In genomic region chr7:93915888-93916287, GRCh38 we compare ENCODE assay signal across 17 cellular contexts. TPM values are rescaled to one million over a fixed set of nuclear protein-coding genes. Genes with fewer than 3 reads are reported as not detected.
DNase-seq lines count a peak whose midpoint lies in the region; ATAC-seq, FAIRE-seq and TF ChIP-seq lines count a peak whose summit lies in the region.
"Not testable (repeated sequence)": the region's sequence is repeated elsewhere in the genome, so short reads cannot be mapped to it uniquely, and the experiment has no call there.
"Had no signal": no experiment of that assay in that cellular context is flagged by ENCODE, and none has a peak within 500 bp of the region (broad histone marks: within the 10 kb centered on the region; RNA-seq: fewer than 3 reads in every experiment).

No MANE protein-coding gene starts in this region.

- not testable (repeated sequence) for TF ChIP-seq CTCF in A549 (IDR thresholded peaks at IDR 0.05); astrocyte (IDR thresholded peaks at IDR 0.05; ENCODE audit: insufficient read depth, low read depth, low read length); kidney (IDR thresholded peaks at IDR 0.05; ENCODE audit: borderline replicate concordance, extremely low read depth, insufficient read depth)

- H3K4me1 Mint-ChIP-seq in astrocyte (ENCODE audit: low read depth, unreplicated experiment) = not testable (repeated sequence)

- not testable (repeated sequence) for H3K9ac ChIP-seq in astrocyte (ENCODE audit: low read length); kidney (ENCODE audit: low read length in 2 of 2)

- not testable (repeated sequence) for H4K20me1 ChIP-seq in astrocyte (ENCODE audit: insufficient read depth, low read length)

- peak overlapping the region; percentile 81 to 84 for H3K27ac ChIP-seq in A549
- H3K27ac ChIP-seq in astrocyte (ENCODE audit: low read depth, low read length); kidney (ENCODE audit: low read depth in 2 of 2, low read length in 2 of 2): not testable (repeated sequence)

- not testable (repeated sequence) for H3K27me3 ChIP-seq in astrocyte (ENCODE audit: insufficient read depth, low read length)

- DNase-seq in A549 (ENCODE audit: low read depth in 1 of 2, low spot score in 1 of 2); astrocyte (ENCODE audit: low read depth); kidney: not testable (repeated sequence)

- H3K36me3 Mint-ChIP-seq in astrocyte (ENCODE audit: low read depth, unreplicated experiment) = not testable (repeated sequence)

- not testable (repeated sequence) for H3K79me2 ChIP-seq in astrocyte (ENCODE audit: insufficient read depth, low read length)

- intact Hi-C loops in kidney (cut with DNase I) = not testable (repeated sequence)

- H3K4me3 Mint-ChIP-seq in astrocyte (ENCODE audit: unreplicated experiment) = not testable (repeated sequence)

- not testable (repeated sequence) for TF ChIP-seq POLR2A in A549 (IDR thresholded peaks at IDR 0.05; ENCODE audit: low read length)

- CTCF ChIA-PET in A549 (lab: Yijun Ruan, JAX) = interaction anchor here (1.0 kb wide), 1 partner anchor 13 kb away, joined by 3 read pairs; no protein-coding TSS in a partner anchor

- not testable (repeated sequence) for H3K27ac Mint-ChIP-seq in astrocyte (ENCODE audit: unreplicated experiment)

- POLR2A ChIA-PET in A549 (lab: Yijun Ruan, JAX) = interaction anchor here (1.7 kb wide), 1 partner anchor 26 kb away, joined by 19 read pairs; the partner anchor contains the start of gene TFPI2

- H3K4me2 ChIP-seq in A549 = peak overlapping the region; percentile 74
- H3K4me2 ChIP-seq in astrocyte (ENCODE audit: low read length) = not testable (repeated sequence)

- TF ChIP-seq EP300 in A549 (IDR thresholded peaks at IDR 0.05) = not testable (repeated sequence)

- H3K36me3 ChIP-seq in astrocyte (ENCODE audit: insufficient read depth, low read length); kidney (ENCODE audit: control insufficient read depth in 1 of 2, insufficient read depth in 2 of 2, low read length in 2 of 2): not testable (repeated sequence)

- ATAC-seq in A549 = not testable (repeated sequence)
- peak; percentile 61 for ATAC-seq in GM18870 (IDR thresholded peaks at IDR 0.05; ENCODE audit: unreplicated experiment)
- ATAC-seq in GM21529 (IDR thresholded peaks at IDR 0.05; ENCODE audit: unreplicated experiment) = peak; percentile 59
- peak; percentile 50 for ATAC-seq in HG02870 (IDR thresholded peaks at IDR 0.05; ENCODE audit: unreplicated experiment)
- ATAC-seq in HG03196 (IDR thresholded peaks at IDR 0.05; ENCODE audit: unreplicated experiment) = peak; percentile 74
- ATAC-seq in HG03571 (IDR thresholded peaks at IDR 0.05; ENCODE audit: unreplicated experiment) = peak; percentile 47

- H2AFZ ChIP-seq in astrocyte (ENCODE audit: low read depth, low read length) = not testable (repeated sequence)

- peaks cover 64% of the 10 kb centered on the region for H3K4me1 ChIP-seq in A549
- H3K4me1 ChIP-seq in astrocyte (ENCODE audit: insufficient read depth, low read length); kidney (ENCODE audit: control insufficient read depth in 1 of 2, insufficient read depth in 1 of 2, low read depth in 1 of 2, low read length in 2 of 2): not testable (repeated sequence)

- H3K4me3 ChIP-seq in A549; astrocyte (ENCODE audit: insufficient read depth, low read depth, low read length); kidney (ENCODE audit: low read length in 2 of 2): not testable (repeated sequence)

- not testable (repeated sequence) for H3K27me3 Mint-ChIP-seq in astrocyte (ENCODE audit: low read depth, unreplicated experiment)

- not testable (repeated sequence) for H3K9me3 ChIP-seq in A549; astrocyte (ENCODE audit: insufficient read depth, low read depth, low read length); kidney (ENCODE audit: control insufficient read depth in 1 of 2, low read length in 2 of 2)

- not testable (repeated sequence) for H3K9me3 Mint-ChIP-seq in astrocyte (ENCODE audit: unreplicated experiment)

- not testable (repeated sequence) for TF ChIP-seq RAD21 in A549 (conservative IDR thresholded peaks at IDR 0.05 in 1 of 2, IDR thresholded peaks at IDR 0.05 in 1 of 2)

- FAIRE-seq in A549 (lab: Jason Lieb, UNC) (peak; percentile 98), astrocyte (lab: Jason Lieb, UNC) (peak; percentile 93), kidney (lab: Jason Lieb, UNC) (peak; percentile 15)

TF ChIP-seq in A549, 52 proteins besides CTCF, POLR2A, EP300 and RAD21:
- TF ChIP-seq FOSL2 (IDR thresholded peaks at IDR 0.05) = not testable (repeated sequence)
- peak; percentile 57 for TF ChIP-seq FOSL2 (CRISPR knock-in tag; IDR thresholded peaks at IDR 0.05)

RNA-seq across cellular contexts. Expression of gene GNG11, which starts 5.6 kb away (rescaled TPM):
- 23.4 and 31.1 TPM in 2 replicates for polyA plus RNA-seq in A549 (2011; rRNA removed)
- polyA plus RNA-seq in A549 (2012; cell fraction: cytosol; rRNA removed) = 11.2 and 11.5 TPM in 2 replicates
- polyA plus RNA-seq in A549 (2012; cell fraction: nucleus; rRNA removed) = 4.6 and 5.5 TPM in 2 replicates
- polyA plus RNA-seq in A549 (2017; fragmentation: RNase III; extraction: RNeasy Plus Mini Kit Qiagen cat#74134 plus additional on column Dnase treatment) = 26.3 to 34.8 TPM (median 33.4 TPM) in 3 replicates
- polyA minus RNA-seq in A549 (2011; rRNA and poly(A)+ RNA removed) = 5.6 and 6.9 TPM in 2 replicates
- 7.7 and 8.8 TPM in 2 replicates for total RNA-seq in astrocyte
- 23.1 TPM for total RNA-seq in kidney
- polyA plus RNA-seq in kidney (ENCODE audit: insufficient read depth, low read depth, low replicate concordance) = 45.0 TPM
- total RNA-seq: activated CD8-positive, alpha-beta T cell treated with anti-CD3 and anti-CD28 coated beads, Interleukin-2, amount 10 ng/mL, durations not matched to agents 7 days and 5 days had no signal

RNA-seq across cellular contexts. Expression of gene GNGT1, which starts 9.5 kb away (rescaled TPM):
- polyA plus RNA-seq in A549 (2011; rRNA removed) (not detected in 2 replicates), A549 (2017; fragmentation: RNase III; extraction: RNeasy Plus Mini Kit Qiagen cat#74134 plus additional on column Dnase treatment) (not detected in 3 replicates), kidney (ENCODE audit: insufficient read depth, low read depth, low replicate concordance) (not detected)
- not detected in 2 replicates for polyA plus RNA-seq in A549 (2012; cell fraction: cytosol; rRNA removed)
- polyA plus RNA-seq in A549 (2012; cell fraction: nucleus; rRNA removed) = not detected in 2 replicates
- polyA minus RNA-seq in A549 (2011; rRNA and poly(A)+ RNA removed) = not detected in 2 replicates
- total RNA-seq in astrocyte (not detected in 2 replicates), kidney (0.35 TPM)
- total RNA-seq: activated CD8-positive, alpha-beta T cell treated with anti-CD3 and anti-CD28 coated beads, Interleukin-2, amount 10 ng/mL, durations not matched to agents 7 days and 5 days; adrenal gland; body of pancreas; fibroblast of villous mesenchyme; H4; liver; myocyte; right atrium auricular region; testis had no signal
- polyA plus RNA-seq: adrenal gland, liver had no signal

RNA-seq across cellular contexts. Expression of gene TFPI2, which starts 25.3 kb away (rescaled TPM):
- polyA plus RNA-seq in A549 (2011; rRNA removed) (128 and 172 TPM in 2 replicates), A549 (2017; fragmentation: RNase III; extraction: RNeasy Plus Mini Kit Qiagen cat#74134 plus additional on column Dnase treatment) (156 to 182 TPM (median 163 TPM) in 3 replicates), kidney (ENCODE audit: insufficient read depth, low read depth, low replicate concordance) (7.8 TPM)
- polyA plus RNA-seq in A549 (2012; cell fraction: cytosol; rRNA removed) = 199 and 224 TPM in 2 replicates
- 139 and 305 TPM in 2 replicates for polyA plus RNA-seq in A549 (2012; cell fraction: nucleus; rRNA removed)
- 56.3 and 65.3 TPM in 2 replicates for polyA minus RNA-seq in A549 (2011; rRNA and poly(A)+ RNA removed)
- total RNA-seq in astrocyte (66.2 and 74.8 TPM in 2 replicates), kidney (42.5 TPM)
- total RNA-seq: activated CD8-positive, alpha-beta T cell treated with anti-CD3 and anti-CD28 coated beads, Interleukin-2, amount 10 ng/mL, durations not matched to agents 7 days and 5 days had no signal
